30 cellular contexts compared by ENCODE assay signal in genomic region chr1:48207131-48207530, GRCh38. TPM values are rescaled to one million over a fixed set of nuclear protein-coding genes. Genes with fewer than 3 reads are reported as not detected.
"Had no signal": no experiment of that assay in that cellular context is flagged by ENCODE, and none has a peak within 500 bp of the region (broad histone marks: within the 10 kb centered on the region; RNA-seq: fewer than 3 reads in every experiment).

No MANE protein-coding gene starts in this region.

- ATAC-seq: gastrocnemius medialis, pancreas, sciatic nerve had no signal

- H3K27me3 Mint-ChIP-seq: activated naive CD4-positive, alpha-beta T cell treated with anti-CD3 and anti-CD28 coated beads, Interleukin-2, amount 10 ng/mL, durations not matched to agents 7 days and 5 days; activated naive CD8-positive, alpha-beta T cell treated with anti-CD3 and anti-CD28 coated beads, Interleukin-2, amount 10 ng/mL, durations not matched to agents 7 days and 5 days had no signal

- H3K36me3 ChIP-seq: gastrocnemius medialis, left ventricle myocardium inferior, pancreas, prostate gland, tibial nerve had no signal

- H3K27ac ChIP-seq: gastrocnemius medialis, hepatocyte, left ventricle myocardium inferior, pancreas, prostate gland, tibial nerve had no signal

- H3K27me3 ChIP-seq: gastrocnemius medialis, hepatocyte, pancreas, tibial nerve had no signal

- H3K4me1 ChIP-seq: gastrocnemius medialis, left ventricle myocardium inferior, pancreas, prostate gland had no signal

- H3K9me3 Mint-ChIP-seq: activated naive CD4-positive, alpha-beta T cell treated with anti-CD3 and anti-CD28 coated beads, Interleukin-2, amount 10 ng/mL, durations not matched to agents 7 days and 5 days; activated naive CD8-positive, alpha-beta T cell treated with anti-CD3 and anti-CD28 coated beads, Interleukin-2, amount 10 ng/mL, durations not matched to agents 7 days and 5 days; activated T-helper 1 cell treated with anti-CD3 and anti-CD28 coated beads, Interleukin-12 subunit alpha, Interleukin-12 subunit beta, Interleukin-2, Interleukin-4 antibody, amounts not matched to agents 30 ng/mL and 10 ng/mL and 1 ng/mL, durations not matched to agents 14 hours and 24 hours and 36 hours; dendritic cell treated with granulocyte-macrophage colony-stimulating factor and Interleukin-4, amounts not matched to agents 40 ng/mL and 50 ng/mL, for 4 days; nephron progenitor cell; stimulated activated memory B cell treated with anti-CD40 and anti-IgM and Interleukin-4, amounts not matched to agents 10 μg/mL and 1 μg/mL and 100 μg/mL, for 72 hours had no signal

- H3K4me2 ChIP-seq: hepatocyte had no signal

- H3K4me3 Mint-ChIP-seq: activated naive CD4-positive, alpha-beta T cell treated with anti-CD3 and anti-CD28 coated beads, Interleukin-2, amount 10 ng/mL, durations not matched to agents 7 days and 5 days; activated naive CD8-positive, alpha-beta T cell treated with anti-CD3 and anti-CD28 coated beads, Interleukin-2, amount 10 ng/mL, durations not matched to agents 7 days and 5 days; activated T-helper 1 cell treated with anti-CD3 and anti-CD28 coated beads, Interleukin-12 subunit alpha, Interleukin-12 subunit beta, Interleukin-2, Interleukin-4 antibody, amounts not matched to agents 30 ng/mL and 10 ng/mL and 1 ng/mL, durations not matched to agents 14 hours and 24 hours and 36 hours; dendritic cell treated with granulocyte-macrophage colony-stimulating factor and Interleukin-4, amounts not matched to agents 40 ng/mL and 50 ng/mL, for 4 days; nephron progenitor cell; stimulated activated memory B cell treated with anti-CD40 and anti-IgM and Interleukin-4, amounts not matched to agents 10 μg/mL and 1 μg/mL and 100 μg/mL, for 72 hours had no signal

- H3K4me3 ChIP-seq: gastrocnemius medialis, hepatocyte, left ventricle myocardium inferior, lung, mucosa of descending colon, pancreas, prostate gland, tibial nerve had no signal

- DNase-seq: activated CD4-positive, alpha-beta T cell treated with anti-CD3 and anti-CD28 coated beads for 48 hours; activated CD4-positive, alpha-beta T cell treated with anti-CD3 and anti-CD28 coated beads, Interleukin-2, amount 50 U/mL, for 48 hours; activated CD4-positive, CD25-positive, alpha-beta regulatory T cell; activated CD8-positive, alpha-beta memory T cell treated with anti-CD3 and anti-CD28 coated beads, Interleukin-2, amount 50 U/mL, for 4 hours; activated effector memory CD4-positive, alpha-beta T cell treated with anti-CD3 and anti-CD28 coated beads, Interleukin-2, amount 50 U/mL, for 16 hours; activated naive CD4-positive, alpha-beta T cell treated with anti-CD3 and anti-CD28 coated beads, Interleukin-2, amount 10 ng/mL, durations not matched to agents 7 days and 5 days; activated naive CD8-positive, alpha-beta T cell treated with anti-CD3 and anti-CD28 coated beads, Interleukin-2, amount 10 ng/mL, durations not matched to agents 7 days and 5 days; activated T-cell treated with anti-CD3 and anti-CD28 coated beads, Interleukin-2, amount 50 U/mL, for 1 hour; amniotic stem cell; central memory CD4-positive, alpha-beta T cell; gastrocnemius medialis; islet precursor cell; left ventricle myocardium inferior; mucosa of descending colon; nephron progenitor cell; pancreas; retina; stimulated activated CD4-positive, alpha-beta T cell treated with anti-CD3 and anti-CD28 coated beads, Interleukin-4, amount 100 ng/mL, for 24 hours had no signal

- H2AFZ ChIP-seq: hepatocyte had no signal

- H3K27ac Mint-ChIP-seq: activated naive CD4-positive, alpha-beta T cell treated with anti-CD3 and anti-CD28 coated beads, Interleukin-2, amount 10 ng/mL, durations not matched to agents 7 days and 5 days; activated naive CD8-positive, alpha-beta T cell treated with anti-CD3 and anti-CD28 coated beads, Interleukin-2, amount 10 ng/mL, durations not matched to agents 7 days and 5 days; activated T-helper 1 cell treated with anti-CD3 and anti-CD28 coated beads, Interleukin-12 subunit alpha, Interleukin-12 subunit beta, Interleukin-2, Interleukin-4 antibody, amounts not matched to agents 30 ng/mL and 10 ng/mL and 1 ng/mL, durations not matched to agents 14 hours and 24 hours and 36 hours; dendritic cell treated with granulocyte-macrophage colony-stimulating factor and Interleukin-4, amounts not matched to agents 40 ng/mL and 50 ng/mL, for 4 days; nephron progenitor cell; stimulated activated memory B cell treated with anti-CD40 and anti-IgM and Interleukin-4, amounts not matched to agents 10 μg/mL and 1 μg/mL and 100 μg/mL, for 72 hours had no signal

- H3K36me3 Mint-ChIP-seq: activated naive CD4-positive, alpha-beta T cell treated with anti-CD3 and anti-CD28 coated beads, Interleukin-2, amount 10 ng/mL, durations not matched to agents 7 days and 5 days; activated naive CD8-positive, alpha-beta T cell treated with anti-CD3 and anti-CD28 coated beads, Interleukin-2, amount 10 ng/mL, durations not matched to agents 7 days and 5 days; stimulated activated memory B cell treated with anti-CD40 and anti-IgM and Interleukin-4, amounts not matched to agents 10 μg/mL and 1 μg/mL and 100 μg/mL, for 72 hours had no signal

- H3K9me3 ChIP-seq: gastrocnemius medialis, left ventricle myocardium inferior, mucosa of descending colon, pancreas, prostate gland, tibial nerve had no signal

- H3K4me1 Mint-ChIP-seq: activated naive CD4-positive, alpha-beta T cell treated with anti-CD3 and anti-CD28 coated beads, Interleukin-2, amount 10 ng/mL, durations not matched to agents 7 days and 5 days; activated naive CD8-positive, alpha-beta T cell treated with anti-CD3 and anti-CD28 coated beads, Interleukin-2, amount 10 ng/mL, durations not matched to agents 7 days and 5 days; stimulated activated memory B cell treated with anti-CD40 and anti-IgM and Interleukin-4, amounts not matched to agents 10 μg/mL and 1 μg/mL and 100 μg/mL, for 72 hours had no signal

RNA-seq across cellular contexts. Expression of gene SLC5A9, which starts 15.4 kb away (rescaled TPM):
- total RNA-seq: activated CD8-positive, alpha-beta memory T cell treated with anti-CD3 and anti-CD28 coated beads for 36 hours; activated naive CD8-positive, alpha-beta T cell treated with anti-CD3 and anti-CD28 coated beads, Interleukin-2, amount 10 ng/mL, durations not matched to agents 7 days and 5 days; activated T-helper 1 cell treated with anti-CD3 and anti-CD28 coated beads, Interleukin-12 subunit alpha, Interleukin-12 subunit beta, Interleukin-2, Interleukin-4 antibody, amounts not matched to agents 30 ng/mL and 10 ng/mL and 1 ng/mL, durations not matched to agents 14 hours and 24 hours and 36 hours; gastrocnemius medialis; myocyte; prostate gland; T-helper 1 cell treated with Interleukin-12 subunit alpha and Interleukin-12 subunit beta and Interleukin-4 antibody, amounts not matched to agents 30 ng/mL and 1 ng/mL, for 36 hours; temporal lobe; tibial nerve had no signal
